Comparison of ENCODE assay signal across 8 cellular contexts in the genomic region with DNA sequence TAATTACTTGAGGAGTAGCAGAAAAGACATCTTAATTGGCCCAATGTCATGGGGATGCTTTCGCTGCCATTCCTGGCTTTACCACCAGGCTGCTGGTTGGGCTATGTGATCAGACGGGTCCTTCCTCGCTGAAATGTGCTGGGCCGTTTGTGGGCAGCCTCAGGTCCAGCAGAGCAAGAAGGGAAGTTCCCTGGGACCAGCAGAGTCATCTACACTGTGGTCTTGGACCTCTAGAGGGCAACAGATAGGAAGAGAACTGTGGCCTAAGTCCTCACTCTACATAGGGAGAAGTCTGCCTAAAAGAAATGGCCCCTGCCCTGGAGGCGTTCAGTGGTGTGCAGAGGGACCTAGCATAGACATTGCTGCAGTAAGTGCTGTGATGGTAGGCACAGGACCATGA. TPM values are rescaled to one million over a fixed set of nuclear protein-coding genes. Genes with fewer than 3 reads are reported as not detected.
DNase-seq lines count a peak whose midpoint lies in the region; ATAC-seq and TF ChIP-seq lines count a peak whose summit lies in the region.

No MANE protein-coding gene starts in this region.

- H4K8ac ChIP-seq in mesendoderm (ENCODE audit: low read depth, low read length), result no peak overlapping the region

- H2AFZ ChIP-seq in GM23338, result no peak overlapping the region

- H3K36me3 Mint-ChIP-seq in GM23338 (ENCODE audit: low read depth), result no peaks in the 10 kb centered on the region

- DNase-seq in AML-193 (lab: John Stamatoyannopoulos, UW), result peak; percentile 96
- DNase-seq in GM23338 (ENCODE audit: low spot score), result peak; percentile 79
- DNase-seq in RWPE1 (ENCODE audit: low spot score), result no peak
- peak; percentile 52 for DNase-seq in cerebellar cortex (ENCODE audit: low spot score)
- peak; percentile 94 for DNase-seq in mesendoderm
- no peak for DNase-seq in amniotic stem cell (lab: John Stamatoyannopoulos, UW)

- no peak overlapping the region for H3K4me3 Mint-ChIP-seq in GM23338

- no peak overlapping the region for H2BK5ac ChIP-seq in mesendoderm (ENCODE audit: low read length)

- H4K20me1 ChIP-seq in GM23338 (replicated peaks; ENCODE audit: insufficient read depth), result peaks cover 2% of the 10 kb centered on the region; the same call in 1 of the 2 replicates

- POLR2A ChIA-PET in RWPE1 (lab: Yijun Ruan, JAX; ENCODE audit: low non-redundant PET), result no interaction called here

- WGBS in mesendoderm (ENCODE audit: extremely low coverage, insufficient coverage, low lambda C conversion rate), result no CpG with 5 or more reads among the region's 5 CpGs

- H3K4me1 ChIP-seq in GM23338 (ENCODE audit: insufficient read depth) (peaks cover 4% of the 10 kb centered on the region; the same call in 1 of the 2 replicates), mesendoderm (ENCODE audit: control insufficient read depth, low read depth, low read length) (peaks cover 3% of the 10 kb centered on the region)

- H3F3A ChIP-seq in GM23338 (replicated peaks; ENCODE audit: low read depth), result no peaks in the 10 kb centered on the region

- H3K4me2 ChIP-seq in GM23338, result no peak overlapping the region
- no peak overlapping the region for H3K4me2 ChIP-seq in mesendoderm (ENCODE audit: low read length)

- H2BK15ac ChIP-seq in mesendoderm (replicated peaks; ENCODE audit: low read depth), result no peak overlapping the region

- no peak overlapping the region for H2AK5ac ChIP-seq in mesendoderm (ENCODE audit: low read length)

- no peak overlapping the region for H4K5ac ChIP-seq in mesendoderm (ENCODE audit: low read length)

- H2BK120ac ChIP-seq in mesendoderm (ENCODE audit: low read depth, low read length), result no peak overlapping the region

- peaks cover 5% of the 10 kb centered on the region for H3K79me1 ChIP-seq in mesendoderm (ENCODE audit: low read length)

- H3K27ac ChIP-seq in GM23338 (ENCODE audit: low read depth), result no peak overlapping the region
- H3K27ac ChIP-seq in RWPE1, result peak overlapping the region; percentile 33
- H3K27ac ChIP-seq in mesendoderm (ENCODE audit: low read depth, low read length), result no peak overlapping the region

- no peak overlapping the region for H3K23ac ChIP-seq in mesendoderm (ENCODE audit: low read length)

- no peak overlapping the region for H3K27ac Mint-ChIP-seq in GM23338

- no peaks in the 10 kb centered on the region; the same call in 1 of the 2 replicates for H3K79me2 ChIP-seq in GM23338 (replicated peaks; ENCODE audit: insufficient read depth)
- no peaks in the 10 kb centered on the region for H3K79me2 ChIP-seq in mesendoderm (ENCODE audit: control insufficient read depth, insufficient read depth, low read length)

- H3K4ac ChIP-seq in mesendoderm (ENCODE audit: low read depth, low read length), result no peak overlapping the region

- H3K9ac ChIP-seq in mesendoderm (ENCODE audit: low read length), result no peak overlapping the region

- H3K9me3 Mint-ChIP-seq in GM23338, result no peaks in the 10 kb centered on the region

- H3K27me3 Mint-ChIP-seq in GM23338 (ENCODE audit: insufficient read depth, low read depth, poor library complexity), result peaks cover 15% of the 10 kb centered on the region

- H3K9me2 ChIP-seq in GM23338 (ENCODE audit: insufficient read depth), result no peaks in the 10 kb centered on the region

- TF ChIP-seq CTCF in GM23338 (conservative IDR thresholded peaks at IDR 0.05; ENCODE audit: low read depth in 2 of 2) (peak; percentile 34 to 56), RWPE1 (conservative IDR thresholded peaks at IDR 0.05; ENCODE audit: low read depth) (no peak)

- H3K56ac ChIP-seq in mesendoderm (ENCODE audit: low read length), result no peak overlapping the region

- peak; percentile 70 for ATAC-seq in GM23338
- ATAC-seq in GM19397 (IDR thresholded peaks at IDR 0.05; ENCODE audit: unreplicated experiment), result no peak
- no peak for ATAC-seq in GM21723 (IDR thresholded peaks at IDR 0.05; ENCODE audit: unreplicated experiment)

- CTCF ChIA-PET in RWPE1 (lab: Yijun Ruan, JAX), result interaction anchor here (0.6 kb wide), 2 partner anchors 69 to 1383 kb away, joined by 3 to 4 read pairs; no protein-coding TSS in a partner anchor

- H3K4me3 ChIP-seq in GM23338 (no peak overlapping the region), mesendoderm (ENCODE audit: low read length) (no peak overlapping the region)

- H3K36me3 ChIP-seq in GM23338 (ENCODE audit: insufficient read depth) (no peaks in the 10 kb centered on the region), mesendoderm (ENCODE audit: control insufficient read depth, insufficient read depth, low read length) (no peaks in the 10 kb centered on the region)

- no peak overlapping the region for H3K18ac ChIP-seq in mesendoderm (ENCODE audit: low read length)

- H3K4me1 Mint-ChIP-seq in GM23338, result peaks cover 39% of the 10 kb centered on the region

- H3K27me3 ChIP-seq in GM23338 (ENCODE audit: insufficient read depth) (no peaks in the 10 kb centered on the region), mesendoderm (ENCODE audit: insufficient read depth, low read length, poor library complexity) (no peaks in the 10 kb centered on the region)

TF ChIP-seq in GM23338, 12 proteins besides CTCF, POLR2A, EP300 and RAD21:
- TF ChIP-seq STAT1 (IDR thresholded peaks at IDR 0.05; ENCODE audit: unreplicated experiment) (no peak), ZNF114 (CRISPR knock-in tag; IDR thresholded peaks at IDR 0.05) (no peak), NANOG (IDR thresholded peaks at IDR 0.05; ENCODE audit: borderline replicate concordance) (no peak), CREB1 (CRISPR knock-in tag; IDR thresholded peaks at IDR 0.05; ENCODE audit: low read depth) (no peak)
- TF ChIP-seq, protein P1, sequence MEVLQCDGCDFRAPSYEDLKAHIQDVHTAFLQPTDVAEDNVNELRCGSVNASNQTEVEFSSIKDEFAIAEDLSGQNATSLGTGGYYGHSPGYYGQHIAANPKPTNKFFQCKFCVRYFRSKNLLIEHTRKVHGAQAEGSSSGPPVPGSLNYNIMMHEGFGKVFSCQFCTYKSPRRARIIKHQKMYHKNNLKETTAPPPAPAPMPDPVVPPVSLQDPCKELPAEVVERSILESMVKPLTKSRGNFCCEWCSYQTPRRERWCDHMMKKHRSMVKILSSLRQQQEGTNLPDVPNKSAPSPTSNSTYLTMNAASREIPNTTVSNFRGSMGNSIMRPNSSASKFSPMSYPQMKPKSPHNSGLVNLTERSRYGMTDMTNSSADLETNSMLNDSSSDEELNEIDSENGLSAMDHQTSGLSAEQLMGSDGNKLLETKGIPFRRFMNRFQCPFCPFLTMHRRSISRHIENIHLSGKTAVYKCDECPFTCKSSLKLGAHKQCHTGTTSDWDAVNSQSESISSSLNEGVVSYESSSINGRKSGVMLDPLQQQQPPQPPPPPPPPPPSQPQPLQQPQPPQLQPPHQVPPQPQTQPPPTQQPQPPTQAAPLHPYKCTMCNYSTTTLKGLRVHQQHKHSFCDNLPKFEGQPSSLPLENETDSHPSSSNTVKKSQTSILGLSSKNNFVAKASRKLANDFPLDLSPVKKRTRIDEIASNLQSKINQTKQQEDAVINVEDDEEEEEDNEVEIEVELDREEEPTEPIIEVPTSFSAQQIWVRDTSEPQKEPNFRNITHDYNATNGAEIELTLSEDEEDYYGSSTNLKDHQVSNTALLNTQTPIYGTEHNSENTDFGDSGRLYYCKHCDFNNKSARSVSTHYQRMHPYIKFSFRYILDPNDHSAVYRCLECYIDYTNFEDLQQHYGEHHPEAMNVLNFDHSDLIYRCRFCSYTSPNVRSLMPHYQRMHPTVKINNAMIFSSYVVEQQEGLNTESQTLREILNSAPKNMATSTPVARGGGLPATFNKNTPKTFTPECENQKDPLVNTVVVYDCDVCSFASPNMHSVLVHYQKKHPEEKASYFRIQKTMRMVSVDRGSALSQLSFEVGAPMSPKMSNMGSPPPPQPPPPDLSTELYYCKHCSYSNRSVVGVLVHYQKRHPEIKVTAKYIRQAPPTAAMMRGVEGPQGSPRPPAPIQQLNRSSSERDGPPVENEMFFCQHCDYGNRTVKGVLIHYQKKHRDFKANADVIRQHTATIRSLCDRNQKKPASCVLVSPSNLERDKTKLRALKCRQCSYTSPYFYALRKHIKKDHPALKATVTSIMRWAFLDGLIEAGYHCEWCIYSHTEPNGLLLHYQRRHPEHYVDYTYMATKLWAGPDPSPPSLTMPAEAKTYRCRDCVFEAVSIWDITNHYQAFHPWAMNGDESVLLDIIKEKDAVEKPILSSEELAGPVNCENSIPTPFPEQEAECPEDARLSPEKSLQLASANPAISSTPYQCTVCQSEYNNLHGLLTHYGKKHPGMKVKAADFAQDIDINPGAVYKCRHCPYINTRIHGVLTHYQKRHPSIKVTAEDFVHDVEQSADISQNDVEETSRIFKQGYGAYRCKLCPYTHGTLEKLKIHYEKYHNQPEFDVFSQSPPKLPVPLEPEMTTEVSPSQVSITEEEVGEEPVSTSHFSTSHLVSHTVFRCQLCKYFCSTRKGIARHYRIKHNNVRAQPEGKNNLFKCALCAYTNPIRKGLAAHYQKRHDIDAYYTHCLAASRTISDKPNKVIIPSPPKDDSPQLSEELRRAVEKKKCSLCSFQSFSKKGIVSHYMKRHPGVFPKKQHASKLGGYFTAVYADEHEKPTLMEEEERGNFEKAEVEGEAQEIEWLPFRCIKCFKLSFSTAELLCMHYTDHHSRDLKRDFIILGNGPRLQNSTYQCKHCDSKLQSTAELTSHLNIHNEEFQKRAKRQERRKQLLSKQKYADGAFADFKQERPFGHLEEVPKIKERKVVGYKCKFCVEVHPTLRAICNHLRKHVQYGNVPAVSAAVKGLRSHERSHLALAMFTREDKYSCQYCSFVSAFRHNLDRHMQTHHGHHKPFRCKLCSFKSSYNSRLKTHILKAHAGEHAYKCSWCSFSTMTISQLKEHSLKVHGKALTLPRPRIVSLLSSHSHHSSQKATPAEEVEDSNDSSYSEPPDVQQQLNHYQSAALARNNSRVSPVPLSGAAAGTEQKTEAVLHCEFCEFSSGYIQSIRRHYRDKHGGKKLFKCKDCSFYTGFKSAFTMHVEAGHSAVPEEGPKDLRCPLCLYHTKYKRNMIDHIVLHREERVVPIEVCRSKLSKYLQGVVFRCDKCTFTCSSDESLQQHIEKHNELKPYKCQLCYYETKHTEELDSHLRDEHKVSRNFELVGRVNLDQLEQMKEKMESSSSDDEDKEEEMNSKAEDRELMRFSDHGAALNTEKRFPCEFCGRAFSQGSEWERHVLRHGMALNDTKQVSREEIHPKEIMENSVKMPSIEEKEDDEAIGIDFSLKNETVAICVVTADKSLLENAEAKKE (CRISPR knock-in tag; IDR thresholded peaks at IDR 0.05), result peak; percentile 78; the same call in 1 of the 2 replicates

RNA-seq across cellular contexts. Expression of a gene that starts 10.9 kb away (rescaled TPM):
- total RNA-seq in GM23338 (2014; rRNA removed; shearing (Covaris generic)), result 43.9 and 50.5 TPM in 2 replicates
- 28.2 and 36.7 TPM in 2 replicates for polyA plus RNA-seq in GM23338 (2016; fragmentation: Nextera tagmentation; extraction: Ambion mirVana)
- 25.6 TPM for polyA plus RNA-seq in mesendoderm (2013, experiment 1 of 2)
- polyA plus RNA-seq in mesendoderm (2013, experiment 2 of 2), result 26.2 TPM

Comparison
In these comparisons a context has a peak if more than half of its experiments do, and no peak if none do; other contexts are left out.
1. DNase-seq: peak in AML-193 (2 of 2), GM23338 (single experiment), cerebellar cortex (single experiment) and mesendoderm (single experiment); none in RWPE1 (single experiment) and amniotic stem cell (single experiment).